ENCODE assay signal across 24 cellular contexts in genomic region chr7:34083440-34083839, GRCh38.
"Had no signal": no experiment of that assay in that cellular context is flagged by ENCODE, and none has a peak within 500 bp of the region (broad histone marks: within the 10 kb centered on the region; RNA-seq: fewer than 3 reads in every experiment).

No MANE protein-coding gene starts in this region.

- H3K27ac Mint-ChIP-seq: dendritic cell treated with granulocyte-macrophage colony-stimulating factor and Interleukin-4, amounts not matched to agents 40 ng/mL and 50 ng/mL, for 4 days; effector memory CD8-positive, alpha-beta T cell; endodermal cell; mesothelial cell of epicardium had no signal

- H3K36me3 Mint-ChIP-seq: mesothelial cell of epicardium, naive B cell had no signal

- H3K4me3 ChIP-seq: colonic mucosa, esophagus squamous epithelium, gastrocnemius medialis, heart right ventricle, left lung, lower lobe of right lung, mucosa of descending colon had no signal

- H3K4me1 ChIP-seq: colonic mucosa, esophagus squamous epithelium, gastrocnemius medialis, heart right ventricle, left lung, lower lobe of right lung had no signal

- H3K4me1 Mint-ChIP-seq: mesothelial cell of epicardium, naive B cell had no signal

- H3K36me3 ChIP-seq: colonic mucosa, esophagus squamous epithelium, gastrocnemius medialis, heart right ventricle, left lung, lower lobe of right lung had no signal

- H3K4me3 Mint-ChIP-seq: dendritic cell treated with granulocyte-macrophage colony-stimulating factor and Interleukin-4, amounts not matched to agents 40 ng/mL and 50 ng/mL, for 4 days; effector memory CD8-positive, alpha-beta T cell; endodermal cell; mesothelial cell of epicardium; naive B cell had no signal

- H3K9me3 Mint-ChIP-seq: effector memory CD8-positive, alpha-beta T cell; endodermal cell; mesothelial cell of epicardium had no signal

- H3K27me3 Mint-ChIP-seq: dendritic cell treated with granulocyte-macrophage colony-stimulating factor and Interleukin-4, amounts not matched to agents 40 ng/mL and 50 ng/mL, for 4 days; effector memory CD8-positive, alpha-beta T cell had no signal

- ATAC-seq: effector memory CD8-positive, alpha-beta T cell; esophagus mucosa; gastrocnemius medialis; heart right ventricle; left cardiac atrium; left lung; left ventricle myocardium superior; lower lobe of right lung; mucosa of descending colon had no signal

- H3K27me3 ChIP-seq: colonic mucosa, esophagus squamous epithelium, gastrocnemius medialis, left lung had no signal

- H3K9me3 ChIP-seq: colonic mucosa, esophagus squamous epithelium, gastrocnemius medialis, heart right ventricle, left lung, lower lobe of right lung, mucosa of descending colon had no signal

- DNase-seq: colonic mucosa; cortex of kidney; effector CD8-positive, alpha-beta T cell; effector memory CD8-positive, alpha-beta T cell; endodermal cell; erythroblast; esophagus squamous epithelium; foreskin fibroblast; foreskin melanocyte; gastrocnemius medialis; glutamatergic neuron; heart right ventricle; hippocampal formation; left cardiac atrium; left lung; left ventricle myocardium superior; lower lobe of right lung; mesenchymal stem cell; mucosa of descending colon; naive B cell had no signal

- H3K27ac ChIP-seq: colonic mucosa, epithelial cell of prostate, esophagus squamous epithelium, gastrocnemius medialis, heart right ventricle, left lung, lower lobe of right lung had no signal
